In genomic region chr9:100689635-100690034, GRCh38 we compare ENCODE assay signal across 15 cellular contexts.
DNase-seq lines count a peak whose midpoint lies in the region; ATAC-seq, FAIRE-seq and TF ChIP-seq lines count a peak whose summit lies in the region.
"Had no signal": no experiment of that assay in that cellular context is flagged by ENCODE, and none has a peak within 500 bp of the region (broad histone marks: within the 10 kb centered on the region; RNA-seq: fewer than 3 reads in every experiment).

No MANE protein-coding gene starts in this region.

- DNase-seq in GDM1 (lab: John Stamatoyannopoulos, UW), result peak; percentile 81
- peak; percentile 68 for DNase-seq in MV-4-11 (lab: John Stamatoyannopoulos, UW)
- DNase-seq in NAMALWA (ENCODE audit: low spot score), result no peak
- DNase-seq in inferior parietal cortex (ENCODE audit: extremely low spot score), result no peak
- DNase-seq in H54 (ENCODE audit: insufficient read length, low spot score), result no peak
- no peak for DNase-seq in CD4-positive, alpha-beta T cell
- DNase-seq: activated CD4-positive, alpha-beta memory T cell treated with anti-CD3 and anti-CD28 coated beads for 36 hours; activated gamma-delta T cell treated with Interleukin-2 at 50 U/mL for 16 hours; brain microvascular endothelial cell; effector CD8-positive, alpha-beta T cell had no signal

- TF ChIP-seq POLR2A in H54 (IDR thresholded peaks at IDR 0.05; ENCODE audit: low read depth, low read length), result no peak

- H3K36me3 Mint-ChIP-seq in CD4-positive, alpha-beta T cell (ENCODE audit: low read depth), result no peaks in the 10 kb centered on the region
- H3K36me3 Mint-ChIP-seq: activated CD4-positive, alpha-beta memory T cell treated with anti-CD3 and anti-CD28 coated beads for 36 hours; natural killer cell treated with Interleukin-12 subunit alpha and Interleukin-12 subunit beta and Interleukin-15 and Interleukin-18, amount 100 ng/mL, for 72 hours had no signal

- ATAC-seq in GM19455 (IDR thresholded peaks at IDR 0.05; ENCODE audit: unreplicated experiment) (peak; percentile 53), HG02981 (IDR thresholded peaks at IDR 0.05; ENCODE audit: unreplicated experiment) (peak; percentile 87)
- ATAC-seq in CD4-positive, alpha-beta T cell (ENCODE audit: poor library complexity), result no peak
- ATAC-seq: natural killer cell treated with Interleukin-12 subunit alpha and Interleukin-12 subunit beta and Interleukin-15 and Interleukin-18, amount 100 ng/mL, for 72 hours had no signal

- CTCF ChIA-PET in CD4-positive, alpha-beta T cell (lab: Charles Lee), result no interaction called here

- H3K9me3 Mint-ChIP-seq in CD4-positive, alpha-beta T cell, result no peaks in the 10 kb centered on the region
- H3K9me3 Mint-ChIP-seq: activated CD4-positive, alpha-beta memory T cell treated with anti-CD3 and anti-CD28 coated beads for 36 hours; natural killer cell treated with Interleukin-12 subunit alpha and Interleukin-12 subunit beta and Interleukin-15 and Interleukin-18, amount 100 ng/mL, for 72 hours had no signal

- no peak overlapping the region for H3K4me3 Mint-ChIP-seq in CD4-positive, alpha-beta T cell
- H3K4me3 Mint-ChIP-seq: activated CD4-positive, alpha-beta memory T cell treated with anti-CD3 and anti-CD28 coated beads for 36 hours; natural killer cell treated with Interleukin-12 subunit alpha and Interleukin-12 subunit beta and Interleukin-15 and Interleukin-18, amount 100 ng/mL, for 72 hours had no signal

- H3K27me3 ChIP-seq in CD4-positive, alpha-beta T cell (ENCODE audit: control insufficient read depth, insufficient read depth, low read length), result no peaks in the 10 kb centered on the region
- H3K27me3 ChIP-seq: brain microvascular endothelial cell, SJSA1, tibial nerve had no signal

- no peaks in the 10 kb centered on the region for H3K9me3 ChIP-seq in CD4-positive, alpha-beta T cell (ENCODE audit: control insufficient read depth, low read length)
- H3K9me3 ChIP-seq: SJSA1, tibial nerve had no signal

- intact Hi-C loops in CD4-positive, alpha-beta T cell (cut with DNase I, micrococcal nuclease), result no loop called here

- no peak for FAIRE-seq in H54 (lab: Jason Lieb, UNC)

- peaks cover 24% of the 10 kb centered on the region for H3K27me3 Mint-ChIP-seq in CD4-positive, alpha-beta T cell

- TF ChIP-seq CTCF in CD4-positive, alpha-beta T cell (IDR thresholded peaks at IDR 0.05), result no peak

- H3K27ac ChIP-seq in CD4-positive, alpha-beta T cell (ENCODE audit: low read depth, low read length), result no peak overlapping the region
- H3K27ac ChIP-seq: brain microvascular endothelial cell, SJSA1, tibial nerve had no signal

- POLR2A ChIA-PET in CD4-positive, alpha-beta T cell (lab: Charles Lee), result no interaction called here

- no peaks in the 10 kb centered on the region for H3K4me1 Mint-ChIP-seq in CD4-positive, alpha-beta T cell (ENCODE audit: low read depth)

- H3K27ac Mint-ChIP-seq in CD4-positive, alpha-beta T cell, result no peak overlapping the region
- H3K27ac Mint-ChIP-seq: activated CD4-positive, alpha-beta memory T cell treated with anti-CD3 and anti-CD28 coated beads for 36 hours; natural killer cell treated with Interleukin-12 subunit alpha and Interleukin-12 subunit beta and Interleukin-15 and Interleukin-18, amount 100 ng/mL, for 72 hours had no signal

Comparison
In these comparisons a context has a peak if more than half of its experiments do, and no peak if none do; other contexts are left out.
1. DNase-seq: peak in GDM1 (single experiment) and MV-4-11 (single experiment); none in NAMALWA (single experiment), inferior parietal cortex (single experiment), H54 (single experiment) and CD4-positive, alpha-beta T cell (0 of 10).